29 cellular contexts compared by ENCODE assay signal in genomic region chr20:47684306-47685080, GRCh38.
"Had no signal": no experiment of that assay in that cellular context is flagged by ENCODE, and none has a peak within 500 bp of the region (broad histone marks: within the 10 kb centered on the region; RNA-seq: fewer than 3 reads in every experiment).

No MANE protein-coding gene starts in this region.

- H3K4me3 ChIP-seq: esophagus muscularis mucosa, gastroesophageal sphincter, heart right ventricle had no signal

- H3K27me3 ChIP-seq: brain microvascular endothelial cell, esophagus muscularis mucosa, gastroesophageal sphincter, heart right ventricle had no signal

- H3K36me3 ChIP-seq: brain microvascular endothelial cell had no signal

- H3K9me3 ChIP-seq: esophagus muscularis mucosa, gastroesophageal sphincter had no signal

- FAIRE-seq: astrocyte, colon had no signal

- DNase-seq: activated CD4-positive, alpha-beta memory T cell treated with anti-CD3 and anti-CD28 coated beads, Interleukin-2, amount 10 ng/mL, durations not matched to agents 7 days and 5 days; activated CD4-positive, alpha-beta T cell treated with anti-CD3 and anti-CD28 coated beads for 1 hour; activated CD4-positive, alpha-beta T cell treated with anti-CD3 and anti-CD28 coated beads for 4 hours; activated CD4-positive, alpha-beta T cell treated with anti-CD3 and anti-CD28 coated beads, Interleukin-2, amount 10 ng/mL, durations not matched to agents 7 days and 5 days; activated CD4-positive, alpha-beta T cell treated with anti-CD3 and anti-CD28 coated beads, Interleukin-2, amount 50 U/mL, for 4 hours; activated CD8-positive, alpha-beta memory T cell treated with anti-CD3 and anti-CD28 coated beads, Interleukin-2, amount 50 U/mL, for 48 hours; activated gamma-delta T cell; activated naive CD4-positive, alpha-beta T cell; activated naive CD4-positive, alpha-beta T cell treated with anti-CD3 and anti-CD28 coated beads, Interleukin-2, amount 10 ng/mL, durations not matched to agents 7 days and 5 days; activated T-cell treated with anti-CD3 and anti-CD28 coated beads for 4 hours; activated T-cell treated with anti-CD3 and anti-CD28 coated beads, Interleukin-2, amount 50 U/mL, for 24 hours; activated T-cell treated with anti-CD3 and anti-CD28 coated beads, Interleukin-2, amount 50 U/mL, for 72 hours; amniotic stem cell; anterior cingulate cortex; brain microvascular endothelial cell; caudate nucleus; cortex of kidney; dermis blood vessel endothelial cell; effector CD4-positive, alpha-beta T cell; effector memory CD8-positive, alpha-beta T cell; erythroblast; foreskin melanocyte; heart right ventricle; T-helper 2 cell had no signal

- H3K27ac ChIP-seq: brain microvascular endothelial cell, heart right ventricle, VCaP had no signal
